In genomic region chr6:107114872-107115694, GRCh38 we compare ENCODE assay signal across 7 cellular contexts. TPM values are rescaled to one million over a fixed set of nuclear protein-coding genes. Genes with fewer than 3 reads are reported as not detected.
DNase-seq lines count a peak whose midpoint lies in the region; ATAC-seq and TF ChIP-seq lines count a peak whose summit lies in the region.

Gene BEND3 (minus strand): TSS chr6:107115515. CDS start chr6:107099285, 16,230 bp downstream.

- H3K4me3 ChIP-seq in NT2/D1 (ENCODE audit: insufficient read length, low read depth), result peak within 1 kb of the TSS; percentile 71

- no peak for DNase-seq in NT2/D1 (ENCODE audit: low read depth, low spot score)
- DNase-seq in activated naive CD4-positive, alpha-beta T cell treated with Interleukin-2 at 50 U/mL for 16 hours, result peak; percentile 50
- peak in 35 of 42 donors; percentile 6 to 73 (median 31) for DNase-seq in head of caudate nucleus
- DNase-seq in osteocyte (ENCODE audit: extremely low spot score, unreplicated experiment), result no peak
- DNase-seq in cortex of kidney (lab: John Stamatoyannopoulos, UW), result no peak

- H3K9ac ChIP-seq in NT2/D1 (ENCODE audit: insufficient read length, low read depth), result peak within 1 kb of the TSS; percentile 96

- H3K27me3 ChIP-seq in NT2/D1 (ENCODE audit: insufficient read depth, insufficient read length), result no peaks in the 10 kb centered on the region

- peak within 1 kb of the TSS; percentile 41 for H3K27ac Mint-ChIP-seq in osteocyte (ENCODE audit: unreplicated experiment)

- ATAC-seq in GM18858 (IDR thresholded peaks at IDR 0.05; ENCODE audit: unreplicated experiment) (peak; percentile 9), HG02870 (IDR thresholded peaks at IDR 0.05; ENCODE audit: unreplicated experiment) (peak; percentile 27)

- H3K4me1 Mint-ChIP-seq in osteocyte (ENCODE audit: unreplicated experiment), result peaks cover 20% of the 10 kb centered on the region

- no peaks in the 10 kb centered on the region for H3K9me3 Mint-ChIP-seq in osteocyte (ENCODE audit: unreplicated experiment)

- TF ChIP-seq CTCF in osteocyte (IDR thresholded peaks at IDR 0.05), result no peak

- peaks cover 2% of the 10 kb centered on the region for H3K36me3 ChIP-seq in NT2/D1 (ENCODE audit: insufficient read depth, insufficient read length, low read length)

- intact Hi-C loops in head of caudate nucleus (cut with DNase I), result loop anchor here (2.0 to 5.0 kb wide), 2 partner anchors 86 to 377 kb away; partner anchors contain the start of genes MTRES1 and SOBP

- H3K36me3 Mint-ChIP-seq in osteocyte (ENCODE audit: unreplicated experiment), result no peaks in the 10 kb centered on the region

- H3K4me1 ChIP-seq in NT2/D1 (ENCODE audit: insufficient read depth, insufficient read length), result peaks cover 3% of the 10 kb centered on the region

- peak within 1 kb of the TSS; percentile 77 for H3K4me3 Mint-ChIP-seq in osteocyte (ENCODE audit: unreplicated experiment)

- peaks cover 13% of the 10 kb centered on the region for H3K27me3 Mint-ChIP-seq in osteocyte (ENCODE audit: unreplicated experiment)

- H3K9me3 ChIP-seq in NT2/D1 (ENCODE audit: insufficient read depth, low read length), result no peaks in the 10 kb centered on the region

RNA-seq across cellular contexts. Expression of gene BEND3, which starts in this region (rescaled TPM):
- total RNA-seq in osteocyte, result 4.4 and 4.5 TPM in 2 replicates

Comparison
In these comparisons a context has a peak if more than half of its experiments do, and no peak if none do; other contexts are left out.
1. DNase-seq: peak in activated naive CD4-positive, alpha-beta T cell treated with Interleukin-2 at 50 U/mL for 16 hours (single experiment) and head of caudate nucleus (35 of 42); none in NT2/D1 (single experiment), osteocyte (single experiment) and cortex of kidney (single experiment).